ENCODE assay signal across 2 cellular contexts in genomic region chr9:96567203-96567700, GRCh38.
TF ChIP-seq lines count a peak whose summit lies in the region.

No MANE protein-coding gene starts in this region.

TF ChIP-seq in IMR-90, 13 proteins besides CTCF, POLR2A, EP300 and RAD21:
- TF ChIP-seq MXI1 (IDR thresholded peaks at IDR 0.05; ENCODE audit: borderline replicate concordance, low read depth, low read length) = no peak
- TF ChIP-seq, protein P1, sequence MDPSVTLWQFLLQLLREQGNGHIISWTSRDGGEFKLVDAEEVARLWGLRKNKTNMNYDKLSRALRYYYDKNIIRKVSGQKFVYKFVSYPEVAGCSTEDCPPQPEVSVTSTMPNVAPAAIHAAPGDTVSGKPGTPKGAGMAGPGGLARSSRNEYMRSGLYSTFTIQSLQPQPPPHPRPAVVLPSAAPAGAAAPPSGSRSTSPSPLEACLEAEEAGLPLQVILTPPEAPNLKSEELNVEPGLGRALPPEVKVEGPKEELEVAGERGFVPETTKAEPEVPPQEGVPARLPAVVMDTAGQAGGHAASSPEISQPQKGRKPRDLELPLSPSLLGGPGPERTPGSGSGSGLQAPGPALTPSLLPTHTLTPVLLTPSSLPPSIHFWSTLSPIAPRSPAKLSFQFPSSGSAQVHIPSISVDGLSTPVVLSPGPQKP (IDR thresholded peaks at IDR 0.05; ENCODE audit: borderline replicate concordance, low read depth, low read length) = no peak
- no peak for TF ChIP-seq RCOR1 (IDR thresholded peaks at IDR 0.05; ENCODE audit: insufficient replicate concordance, low read length)
- peak; percentile 70 for TF ChIP-seq CEBPB (IDR thresholded peaks at IDR 0.05; ENCODE audit: low read depth, low read length)

TF ChIP-seq in K562, 482 proteins besides CTCF, POLR2A, EP300 and RAD21:
- TF ChIP-seq MNT (conservative IDR thresholded peaks at IDR 0.05) (no peak), CBFB (CRISPR knock-in tag; IDR thresholded peaks at IDR 0.05) (no peak), ZNF431 (CRISPR knock-in tag; IDR thresholded peaks at IDR 0.05) (0 out of 2 replicates have a peak, but pooled peaks have one; percentile 35), ZNF511 (CRISPR knock-in tag; IDR thresholded peaks at IDR 0.05) (0 out of 2 replicates have a peak, but pooled peaks have one; percentile 8), RBFOX2 (IDR thresholded peaks at IDR 0.05; ENCODE audit: low read depth, low read length) (peak; percentile 44; the same call in 1 of the 2 replicates), ZNF253 (CRISPR knock-in tag; conservative IDR thresholded peaks at IDR 0.05) (no peak), ZBTB33 (CRISPR knock-in tag; IDR thresholded peaks at IDR 0.05) (peak; percentile 37; the same call in 1 of the 2 replicates), ARID1B (IDR thresholded peaks at IDR 0.05) (no peak), CEBPG (CRISPR knock-in tag; IDR thresholded peaks at IDR 0.05) (no peak), CEBPG (tag; conservative IDR thresholded peaks at IDR 0.05 in 1 of 2, IDR thresholded peaks at IDR 0.05 in 1 of 2) (peak in 1 of 2 experiments; percentile 19; a peak in 1 of 4 replicates), GABPB1 (CRISPR knock-in tag; IDR thresholded peaks at IDR 0.05) (peak; percentile 35; the same call in 1 of the 2 replicates), ZFX (CRISPR knock-in tag; IDR thresholded peaks at IDR 0.05) (peak; percentile 19; the same call in 1 of the 2 replicates), SMAD3 (CRISPR knock-in tag; conservative IDR thresholded peaks at IDR 0.05) (no peak), ZNF76 (CRISPR knock-in tag; IDR thresholded peaks at IDR 0.05; ENCODE audit: borderline replicate concordance) (no peak), CCNT2 (IDR thresholded peaks at IDR 0.05; ENCODE audit: borderline replicate concordance, extremely low read depth, insufficient read length, low read depth, low read length) (peak; percentile 5), SLC30A9 (CRISPR knock-in tag; IDR thresholded peaks at IDR 0.05) (no peak), HNRNPL (IDR thresholded peaks at IDR 0.05; ENCODE audit: low read depth, low read length) (0 out of 2 replicates have a peak, but pooled peaks have one; percentile 13), OTX1 (CRISPR knock-in tag; IDR thresholded peaks at IDR 0.05) (no peak), PHF20 (IDR thresholded peaks at IDR 0.05; ENCODE audit: partially characterized antibody) (peak; percentile 1)
- TF ChIP-seq, protein P2, sequence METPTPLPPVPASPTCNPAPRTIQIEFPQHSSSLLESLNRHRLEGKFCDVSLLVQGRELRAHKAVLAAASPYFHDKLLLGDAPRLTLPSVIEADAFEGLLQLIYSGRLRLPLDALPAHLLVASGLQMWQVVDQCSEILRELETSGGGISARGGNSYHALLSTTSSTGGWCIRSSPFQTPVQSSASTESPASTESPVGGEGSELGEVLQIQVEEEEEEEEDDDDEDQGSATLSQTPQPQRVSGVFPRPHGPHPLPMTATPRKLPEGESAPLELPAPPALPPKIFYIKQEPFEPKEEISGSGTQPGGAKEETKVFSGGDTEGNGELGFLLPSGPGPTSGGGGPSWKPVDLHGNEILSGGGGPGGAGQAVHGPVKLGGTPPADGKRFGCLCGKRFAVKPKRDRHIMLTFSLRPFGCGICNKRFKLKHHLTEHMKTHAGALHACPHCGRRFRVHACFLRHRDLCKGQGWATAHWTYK (CRISPR knock-in tag; IDR thresholded peaks at IDR 0.05) = 0 out of 2 replicates have a peak, but pooled peaks have one; percentile 64
- TF ChIP-seq, protein P3, sequence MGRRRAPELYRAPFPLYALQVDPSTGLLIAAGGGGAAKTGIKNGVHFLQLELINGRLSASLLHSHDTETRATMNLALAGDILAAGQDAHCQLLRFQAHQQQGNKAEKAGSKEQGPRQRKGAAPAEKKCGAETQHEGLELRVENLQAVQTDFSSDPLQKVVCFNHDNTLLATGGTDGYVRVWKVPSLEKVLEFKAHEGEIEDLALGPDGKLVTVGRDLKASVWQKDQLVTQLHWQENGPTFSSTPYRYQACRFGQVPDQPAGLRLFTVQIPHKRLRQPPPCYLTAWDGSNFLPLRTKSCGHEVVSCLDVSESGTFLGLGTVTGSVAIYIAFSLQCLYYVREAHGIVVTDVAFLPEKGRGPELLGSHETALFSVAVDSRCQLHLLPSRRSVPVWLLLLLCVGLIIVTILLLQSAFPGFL (CRISPR knock-in tag; IDR thresholded peaks at IDR 0.05) = no peak
TF ChIP-seq in K562: peak in this region for 11.
